ENCODE assay signal across 27 cellular contexts in genomic region chr2:84703831-84704230, GRCh38.
"Had no signal": no experiment of that assay in that cellular context is flagged by ENCODE, and none has a peak within 500 bp of the region (broad histone marks: within the 10 kb centered on the region; RNA-seq: fewer than 3 reads in every experiment).

No MANE protein-coding gene starts in this region.

- FAIRE-seq: urothelium cell line had no signal

- ATAC-seq: stimulated activated effector memory CD8-positive, alpha-beta T cell treated with anti-CD3 and anti-CD28 coated beads, Interleukin-12 subunit alpha, Interleukin-12 subunit beta, amount 100 ng/mL, for 72 hours; stimulated activated memory B cell treated with anti-CD40 and anti-IgM and Interleukin-4, amounts not matched to agents 10 μg/mL and 1 μg/mL and 100 μg/mL, for 72 hours; stimulated activated naive B cell treated with anti-CD40 and anti-IgM and Interleukin-4, amounts not matched to agents 10 μg/mL and 1 μg/mL and 100 μg/mL, for 72 hours; stimulated activated naive CD8-positive, alpha-beta T cell treated with anti-CD3 and anti-CD28 coated beads, Interleukin-15, amount 100 ng/mL, for 72 hours; stimulated activated naive CD8-positive, alpha-beta T cell treated with anti-CD3 and anti-CD28 coated beads, Interleukin-15, Interleukin-2, amounts not matched to agents 100 U/mL and 50 U/mL, for 24 hours had no signal

- H3K4me3 ChIP-seq: stomach, suprapubic skin, testis, thoracic aorta, thyroid gland, tibial artery, tibial nerve, transverse colon, upper lobe of left lung, upper lobe of right lung, uterus, vagina had no signal

- H3K4me1 ChIP-seq: stomach, suprapubic skin, testis, thyroid gland, tibial artery, tibial nerve, upper lobe of left lung, upper lobe of right lung, uterus, vagina had no signal

- DNase-seq: stimulated activated CD4-positive, alpha-beta T cell treated with anti-CD3 and anti-CD28 coated beads, Interleukin-2, amount 100 ng/mL, for 48 hours; stimulated activated CD4-positive, alpha-beta T cell treated with anti-CD3 and anti-CD28 coated beads, Interleukin-4, amount 100 ng/mL, for 1 hour; stimulated activated CD4-positive, alpha-beta T cell treated with anti-CD3 and anti-CD28 coated beads, Interleukin-4, amount 100 ng/mL, for 24 hours; stimulated activated CD4-positive, alpha-beta T cell treated with anti-CD3 and anti-CD28 coated beads, Interleukin-4, amount 100 ng/mL, for 4 hours; stimulated activated CD8-positive, alpha-beta memory T cell treated with anti-CD3 and anti-CD28 coated beads, Interleukin-4, amount 100 ng/mL, for 48 hours; stimulated activated naive B cell treated with anti-CD40 and anti-IgM and Interleukin-4, amounts not matched to agents 10 μg/mL and 1 μg/mL and 100 μg/mL, for 72 hours; stimulated activated naive CD4-positive, alpha-beta T cell; stimulated activated naive CD4-positive, alpha-beta T cell treated with Interleukin-2 at 50 U/mL for 16 hours; stimulated activated naive CD8-positive, alpha-beta T cell treated with anti-CD3 and anti-CD28 coated beads, Interleukin-15, amount 100 ng/mL, for 72 hours; stimulated activated naive CD8-positive, alpha-beta T cell treated with anti-CD3 and anti-CD28 coated beads, Interleukin-15, Interleukin-2, amounts not matched to agents 100 U/mL and 50 U/mL, for 24 hours; stomach; substantia nigra; testis; thyroid gland; tibial artery; trophoblast cell; uterus had no signal

- H3K27ac ChIP-seq: stomach, suprapubic skin, testis, thoracic aorta, thyroid gland, tibial artery, tibial nerve, upper lobe of left lung, upper lobe of right lung, uterus, vagina had no signal

- H3K27me3 ChIP-seq: stomach, suprapubic skin, testis, thyroid gland, tibial artery, tibial nerve, transverse colon, upper lobe of left lung, upper lobe of right lung, uterus, vagina had no signal

- H3K9me3 ChIP-seq: suprapubic skin, testis, thoracic aorta, thyroid gland, tibial artery, tibial nerve, transverse colon, upper lobe of left lung, upper lobe of right lung, uterus, vagina had no signal

- H3K36me3 ChIP-seq: stomach, suprapubic skin, thoracic aorta, thyroid gland, tibial artery, transverse colon, upper lobe of left lung, upper lobe of right lung, uterus, vagina had no signal
